Comparison of ENCODE assay signal across 16 cellular contexts in genomic region chr1:55539652-55540512, GRCh38.
DNase-seq lines count a peak whose midpoint lies in the region; ATAC-seq and TF ChIP-seq lines count a peak whose summit lies in the region.
"Had no signal": no experiment of that assay in that cellular context is flagged by ENCODE, and none has a peak within 500 bp of the region (broad histone marks: within the 10 kb centered on the region; RNA-seq: fewer than 3 reads in every experiment).

No MANE protein-coding gene starts in this region.

- POLR2A ChIA-PET in HEK293T (lab: Yijun Ruan, JAX): no interaction called here

- CTCF ChIA-PET in HEK293T (lab: Yijun Ruan, JAX): no interaction called here

- no peak for ATAC-seq in HG03175 (IDR thresholded peaks at IDR 0.05; ENCODE audit: unreplicated experiment)
- no peak for ATAC-seq in HG02588 (IDR thresholded peaks at IDR 0.05; ENCODE audit: unreplicated experiment)
- ATAC-seq: CD8-positive, alpha-beta T cell had no signal

- H3K36me3 ChIP-seq in BLaER1 treated with 17β-estradiol and CSF1 and Interleukin-3, amounts not matched to agents 10 nM and 100 nM: no peaks in the 10 kb centered on the region
- H3K36me3 ChIP-seq: Peyer's patch had no signal

- peak overlapping the region in 8 of 11 experiments; percentile 20 to 56 (median 39); a peak in 16 of 22 replicates for H3K4me2 ChIP-seq in BLaER1 treated with 17β-estradiol and CSF1 and Interleukin-3, amounts not matched to agents 10 nM and 100 nM
- H3K4me2 ChIP-seq: SK-N-SH had no signal

- H3K4me1 ChIP-seq in BLaER1 treated with 17β-estradiol and CSF1 and Interleukin-3, amounts not matched to agents 10 nM and 100 nM: peaks cover 0 to 20% (median 13%) of the 10 kb centered on the region in 10 experiments; a peak in 15 of 20 replicates
- H3K4me1 ChIP-seq: Peyer's patch had no signal

- H3K27me3 ChIP-seq in BLaER1 treated with 17β-estradiol and CSF1 and Interleukin-3, amounts not matched to agents 10 nM and 100 nM: no peaks in the 10 kb centered on the region
- H3K27me3 ChIP-seq: Peyer's patch had no signal

- DNase-seq in UCSD-AML1 (lab: John Stamatoyannopoulos, UW; ENCODE audit: unreplicated experiment) (peak; percentile 55), inferior parietal cortex (ENCODE audit: extremely low spot score) (peak; percentile 25), putamen (ENCODE audit: low spot score) (peak; percentile 79), HEK293T (ENCODE audit: extremely low spot score) (no peak)
- DNase-seq: CD8-positive, alpha-beta T cell; EL; NCI-H1436; NCI-H2107; NCI-H345; NCI-H82; Peyer's patch; Right ventricle myocardium superior; SK-N-SH had no signal

- H3K27ac ChIP-seq in BLaER1 treated with 17β-estradiol and CSF1 and Interleukin-3, amounts not matched to agents 10 nM and 100 nM: peak overlapping the region in 3 of 11 experiments; percentile 14 to 33 (median 15); a peak in 2 of 22 replicates
- H3K27ac ChIP-seq: Peyer's patch had no signal

- H3K9me3 ChIP-seq in BLaER1 treated with 17β-estradiol and CSF1 and Interleukin-3, amounts not matched to agents 10 nM and 100 nM (replicated peaks in 1 of 11): no peaks in the 10 kb centered on the region
- H3K9me3 ChIP-seq: Peyer's patch, SK-N-SH had no signal

- no peaks in the 10 kb centered on the region for H4K20me1 ChIP-seq in BLaER1 treated with 17β-estradiol and CSF1 and Interleukin-3, amounts not matched to agents 10 nM and 100 nM

- H3K4me3 ChIP-seq in BLaER1 treated with 17β-estradiol and CSF1 and Interleukin-3, amounts not matched to agents 10 nM and 100 nM: no peak overlapping the region
- H3K4me3 ChIP-seq: Peyer's patch had no signal

- H3K9ac ChIP-seq in BLaER1 treated with 17β-estradiol and CSF1 and Interleukin-3, amounts not matched to agents 10 nM and 100 nM: no peak overlapping the region
- H3K9ac ChIP-seq: SK-N-SH had no signal

TF ChIP-seq in HEK293T, 16 proteins besides CTCF, POLR2A, EP300 and RAD21:
- TF ChIP-seq TARDBP (IDR thresholded peaks at IDR 0.05) (no peak), ARNT (IDR thresholded peaks at IDR 0.05) (no peak), FOXK2 (IDR thresholded peaks at IDR 0.05) (no peak), FOXA1 (IDR thresholded peaks at IDR 0.05) (no peak), FOXM1 (IDR thresholded peaks at IDR 0.05; ENCODE audit: borderline replicate concordance) (no peak), SP1 (IDR thresholded peaks at IDR 0.05) (no peak), LEF1 (IDR thresholded peaks at IDR 0.05; ENCODE audit: borderline replicate concordance) (no peak), NFRKB (IDR thresholded peaks at IDR 0.05) (no peak), L3MBTL2 (conservative IDR thresholded peaks at IDR 0.05) (no peak), ZNF384 (IDR thresholded peaks at IDR 0.05) (no peak), CTBP1 (IDR thresholded peaks at IDR 0.05; ENCODE audit: borderline replicate concordance) (no peak), HDGF (IDR thresholded peaks at IDR 0.05; ENCODE audit: borderline replicate concordance) (no peak), SUZ12 (IDR thresholded peaks at IDR 0.05) (no peak), BHLHE40 (IDR thresholded peaks at IDR 0.05; ENCODE audit: borderline replicate concordance) (no peak), ELF4 (IDR thresholded peaks at IDR 0.05) (no peak)
- TF ChIP-seq, protein P1, sequence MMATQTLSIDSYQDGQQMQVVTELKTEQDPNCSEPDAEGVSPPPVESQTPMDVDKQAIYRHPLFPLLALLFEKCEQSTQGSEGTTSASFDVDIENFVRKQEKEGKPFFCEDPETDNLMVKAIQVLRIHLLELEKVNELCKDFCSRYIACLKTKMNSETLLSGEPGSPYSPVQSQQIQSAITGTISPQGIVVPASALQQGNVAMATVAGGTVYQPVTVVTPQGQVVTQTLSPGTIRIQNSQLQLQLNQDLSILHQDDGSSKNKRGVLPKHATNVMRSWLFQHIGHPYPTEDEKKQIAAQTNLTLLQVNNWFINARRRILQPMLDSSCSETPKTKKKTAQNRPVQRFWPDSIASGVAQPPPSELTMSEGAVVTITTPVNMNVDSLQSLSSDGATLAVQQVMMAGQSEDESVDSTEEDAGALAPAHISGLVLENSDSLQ (IDR thresholded peaks at IDR 0.05): no peak
